ENCODE assay signal across 28 cellular contexts in genomic region chr1:77866296-77866695, GRCh38. TPM values are rescaled to one million over a fixed set of nuclear protein-coding genes. Genes with fewer than 3 reads are reported as not detected.
DNase-seq lines count a peak whose midpoint lies in the region; ATAC-seq, FAIRE-seq and TF ChIP-seq lines count a peak whose summit lies in the region.
"Had no signal": no experiment of that assay in that cellular context is flagged by ENCODE, and none has a peak within 500 bp of the region (broad histone marks: within the 10 kb centered on the region; RNA-seq: fewer than 3 reads in every experiment).

No MANE protein-coding gene starts in this region.

- in situ Hi-C loops in ACHN (cut with HindIII; ENCODE audit: low pct_ligation_motif_present, low pct_unique_long_range_greater_than_20kb, low sequenced_read_pairs) = no loop called here

- H3K36me3 Mint-ChIP-seq in chondrocyte (ENCODE audit: low read depth) = peaks cover 8% of the 10 kb centered on the region

- intact Hi-C loops in ovary (cut with DNase I) = no loop called here

- no peaks in the 10 kb centered on the region for H3K9me3 ChIP-seq in ovary
- H3K9me3 ChIP-seq: A549, body of pancreas, heart right ventricle, prostate gland had no signal

- H2AK5ac ChIP-seq in mesendoderm (ENCODE audit: low read length) = no peak overlapping the region

- WGBS in mesendoderm (ENCODE audit: extremely low coverage, insufficient coverage, low lambda C conversion rate) = no CpG with 5 or more reads among the region's 4 CpGs
- 86 to 90% (median 88%) methylated on average over 4 of the region's 4 CpGs for WGBS in ovary, 3 donors

- no peak overlapping the region for H2BK120ac ChIP-seq in mesendoderm (ENCODE audit: low read depth, low read length)

- H3K27me3 ChIP-seq in mesendoderm (ENCODE audit: insufficient read depth, low read length, poor library complexity) = no peaks in the 10 kb centered on the region
- H3K27me3 ChIP-seq in ovary = no peaks in the 10 kb centered on the region
- H3K27me3 ChIP-seq: body of pancreas, heart right ventricle had no signal

- H2BK15ac ChIP-seq in mesendoderm (replicated peaks; ENCODE audit: low read depth) = no peak overlapping the region

- H3K4me3 ChIP-seq in mesendoderm (ENCODE audit: low read length) (no peak overlapping the region), ovary (no peak overlapping the region)
- H3K4me3 ChIP-seq: A549, body of pancreas, heart right ventricle, prostate gland had no signal

- H3K27ac Mint-ChIP-seq in chondrocyte (ENCODE audit: unreplicated experiment) = peak overlapping the region; percentile 72
- H3K27ac Mint-ChIP-seq: activated CD4-positive, alpha-beta T cell treated with anti-CD3 and anti-CD28 coated beads, Interleukin-2, amount 10 ng/mL, durations not matched to agents 7 days and 5 days; activated naive CD8-positive, alpha-beta T cell treated with anti-CD3 and anti-CD28 coated beads, Interleukin-2, amount 50 U/mL, for 24 hours; activated T-cell treated with anti-CD3 and anti-CD28 coated beads, Interleukin-2, amount 50 U/mL, for 24 hours; B cell; CD8-positive, alpha-beta T cell; stimulated activated naive CD8-positive, alpha-beta T cell treated with anti-CD3 and anti-CD28 coated beads, Interleukin-15, amount 100 ng/mL, for 72 hours; WTC11 had no signal

- no peaks in the 10 kb centered on the region for H3K79me1 ChIP-seq in mesendoderm (ENCODE audit: low read length)

- no peak overlapping the region for H3K4me2 ChIP-seq in mesendoderm (ENCODE audit: low read length)
- H3K4me2 ChIP-seq: A549, KMS-11 had no signal

- no peak for TF ChIP-seq CTCF in chondrocyte (IDR thresholded peaks at IDR 0.05)
- TF ChIP-seq CTCF in ovary (IDR thresholded peaks at IDR 0.05) = no peak

- no peak for TF ChIP-seq POLR2A in ovary (IDR thresholded peaks at IDR 0.05)

- H3K4me1 ChIP-seq in mesendoderm (ENCODE audit: control insufficient read depth, low read depth, low read length) (no peaks in the 10 kb centered on the region), ovary (ENCODE audit: insufficient read depth) (no peaks in the 10 kb centered on the region)
- H3K4me1 ChIP-seq: A549, body of pancreas, prostate gland had no signal

- H3K27me3 Mint-ChIP-seq in chondrocyte (ENCODE audit: low read depth) = no peaks in the 10 kb centered on the region
- H3K27me3 Mint-ChIP-seq: activated CD4-positive, alpha-beta T cell treated with anti-CD3 and anti-CD28 coated beads, Interleukin-2, amount 10 ng/mL, durations not matched to agents 7 days and 5 days; activated naive CD8-positive, alpha-beta T cell treated with anti-CD3 and anti-CD28 coated beads, Interleukin-2, amount 50 U/mL, for 24 hours; activated T-cell treated with anti-CD3 and anti-CD28 coated beads, Interleukin-2, amount 50 U/mL, for 24 hours; B cell; stimulated activated naive CD8-positive, alpha-beta T cell treated with anti-CD3 and anti-CD28 coated beads, Interleukin-15, amount 100 ng/mL, for 72 hours had no signal

- H3K4me1 Mint-ChIP-seq in chondrocyte (ENCODE audit: low read depth) = peaks cover 23% of the 10 kb centered on the region
- H3K4me1 Mint-ChIP-seq: activated CD4-positive, alpha-beta T cell treated with anti-CD3 and anti-CD28 coated beads, Interleukin-2, amount 10 ng/mL, durations not matched to agents 7 days and 5 days; activated naive CD8-positive, alpha-beta T cell treated with anti-CD3 and anti-CD28 coated beads, Interleukin-2, amount 50 U/mL, for 24 hours; B cell; stimulated activated naive CD8-positive, alpha-beta T cell treated with anti-CD3 and anti-CD28 coated beads, Interleukin-15, amount 100 ng/mL, for 72 hours; WTC11 had no signal

- FAIRE-seq in RCC 7860 (lab: Jason Lieb, UNC) = no peak
- FAIRE-seq: A549 had no signal

- H3K18ac ChIP-seq in mesendoderm (ENCODE audit: low read length) = no peak overlapping the region

- no peak overlapping the region for H3K56ac ChIP-seq in mesendoderm (ENCODE audit: low read length)

- H3K23ac ChIP-seq in mesendoderm (ENCODE audit: low read length) = no peak overlapping the region

- no peak overlapping the region for H3K4me3 Mint-ChIP-seq in chondrocyte (ENCODE audit: unreplicated experiment)
- H3K4me3 Mint-ChIP-seq: activated CD4-positive, alpha-beta T cell treated with anti-CD3 and anti-CD28 coated beads, Interleukin-2, amount 10 ng/mL, durations not matched to agents 7 days and 5 days; activated naive CD8-positive, alpha-beta T cell treated with anti-CD3 and anti-CD28 coated beads, Interleukin-2, amount 50 U/mL, for 24 hours; activated T-cell treated with anti-CD3 and anti-CD28 coated beads, Interleukin-2, amount 50 U/mL, for 24 hours; B cell; CD8-positive, alpha-beta T cell; stimulated activated naive CD8-positive, alpha-beta T cell treated with anti-CD3 and anti-CD28 coated beads, Interleukin-15, amount 100 ng/mL, for 72 hours; WTC11 had no signal

- TF ChIP-seq EP300 in ovary (IDR thresholded peaks at IDR 0.05) = no peak

- H4K5ac ChIP-seq in mesendoderm (ENCODE audit: low read length) = no peak overlapping the region

- no peak overlapping the region for H3K27ac ChIP-seq in mesendoderm (ENCODE audit: low read depth, low read length)
- H3K27ac ChIP-seq in ovary = no peak overlapping the region
- H3K27ac ChIP-seq: A549, body of pancreas, heart right ventricle, KMS-11, prostate gland had no signal

- no peak for ATAC-seq in HG03045 (IDR thresholded peaks at IDR 0.05; ENCODE audit: unreplicated experiment)
- ATAC-seq: A549; activated naive CD8-positive, alpha-beta T cell treated with anti-CD3 and anti-CD28 coated beads, Interleukin-2, amount 50 U/mL, for 24 hours; body of pancreas; CD8-positive, alpha-beta T cell; heart right ventricle; left cardiac atrium; stimulated activated naive CD8-positive, alpha-beta T cell treated with anti-CD3 and anti-CD28 coated beads, Interleukin-15, amount 100 ng/mL, for 72 hours; WTC11 had no signal

- no peaks in the 10 kb centered on the region for H3K36me3 ChIP-seq in mesendoderm (ENCODE audit: control insufficient read depth, insufficient read depth, low read length)
- no peaks in the 10 kb centered on the region for H3K36me3 ChIP-seq in ovary
- H3K36me3 ChIP-seq: prostate gland had no signal

- H4K8ac ChIP-seq in mesendoderm (ENCODE audit: low read depth, low read length) = no peak overlapping the region

- H3K4ac ChIP-seq in mesendoderm (ENCODE audit: low read depth, low read length) = no peak overlapping the region

- H3K9me3 Mint-ChIP-seq in chondrocyte (ENCODE audit: low read depth) = no peaks in the 10 kb centered on the region
- H3K9me3 Mint-ChIP-seq: activated CD4-positive, alpha-beta T cell treated with anti-CD3 and anti-CD28 coated beads, Interleukin-2, amount 10 ng/mL, durations not matched to agents 7 days and 5 days; activated naive CD8-positive, alpha-beta T cell treated with anti-CD3 and anti-CD28 coated beads, Interleukin-2, amount 50 U/mL, for 24 hours; activated T-cell treated with anti-CD3 and anti-CD28 coated beads, Interleukin-2, amount 50 U/mL, for 24 hours; CD8-positive, alpha-beta T cell; stimulated activated naive CD8-positive, alpha-beta T cell treated with anti-CD3 and anti-CD28 coated beads, Interleukin-15, amount 100 ng/mL, for 72 hours; WTC11 had no signal

- H2BK5ac ChIP-seq in mesendoderm (ENCODE audit: low read length) = no peak overlapping the region

- H3K79me2 ChIP-seq in mesendoderm (ENCODE audit: control insufficient read depth, insufficient read depth, low read length) = no peaks in the 10 kb centered on the region

- DNase-seq in ACHN = peak; percentile 17
- DNase-seq in M059J (ENCODE audit: low read depth) = peak; percentile 84
- DNase-seq in chondrocyte (ENCODE audit: low spot score) = no peak
- peak; percentile 73 for DNase-seq in mesendoderm
- DNase-seq in RCC 7860 (ENCODE audit: low spot score) = no peak
- DNase-seq in OCI-M2 (lab: John Stamatoyannopoulos, UW; ENCODE audit: unreplicated experiment) = no peak
- no peak for DNase-seq in ovary
- DNase-seq: activated CD4-positive, alpha-beta T cell treated with anti-CD3 and anti-CD28 coated beads, Interleukin-2, amount 10 ng/mL, durations not matched to agents 7 days and 5 days; activated gamma-delta T cell treated with Interleukin-2 at 50 U/mL for 16 hours; activated naive CD8-positive, alpha-beta T cell treated with anti-CD3 and anti-CD28 coated beads, Interleukin-2, amount 50 U/mL, for 24 hours; activated T-cell treated with anti-CD3 and anti-CD28 coated beads, Interleukin-2, amount 50 U/mL, for 24 hours; body of pancreas; CD8-positive, alpha-beta T cell; GDM1; HCEC 1CT; heart right ventricle; left cardiac atrium; NCI-H1436 treated with DMSO at 0.1 percent for 48 hours; NCI-H345; NCI-H748 treated with DMSO at 0.1 percent for 48 hours; Right ventricle myocardium superior; stimulated activated naive CD8-positive, alpha-beta T cell treated with anti-CD3 and anti-CD28 coated beads, Interleukin-15, amount 100 ng/mL, for 72 hours had no signal

- no peak overlapping the region for H3K9ac ChIP-seq in mesendoderm (ENCODE audit: low read length)
- H3K9ac ChIP-seq: KMS-11 had no signal

RNA-seq across cellular contexts. Expression of gene NEXN, which starts 22.1 kb away (rescaled TPM):
- 6.0 and 10.4 TPM in 2 replicates for total RNA-seq in M059J (2014; rRNA removed; shearing (Covaris generic))
- 46.2 to 48.3 TPM (median 47.6 TPM) in 3 replicates for total RNA-seq in chondrocyte
- 41.7 TPM for polyA plus RNA-seq in mesendoderm (2013, experiment 1 of 2)
- polyA plus RNA-seq in mesendoderm (2013, experiment 2 of 2) = 40.3 TPM
- 10 to 100 TPM in 3 of 7 donors, 1 to 10 TPM in 4; 2.4 to 21.5 (median 8.7) TPM for total RNA-seq in ovary
- polyA plus RNA-seq in ovary = 10 to 100 TPM; 13.3 to 66.2 TPM

Comparison
In these comparisons a context has a peak if more than half of its experiments do, and no peak if none do; other contexts are left out.
1. DNase-seq: peak in ACHN (single experiment), M059J (single experiment) and mesendoderm (single experiment); none in chondrocyte (single experiment), RCC 7860 (single experiment), OCI-M2 (single experiment) and ovary (0 of 5).